Comparison of ENCODE assay signal across 2 cellular contexts in genomic region chr3:49219132-49219531, GRCh38.
TF ChIP-seq lines count a peak whose summit lies in the region.

No MANE protein-coding gene starts in this region.

TF ChIP-seq in SK-N-SH, 30 proteins besides CTCF, POLR2A, EP300 and RAD21:
- no peak for TF ChIP-seq RXRA (IDR thresholded peaks at IDR 0.05; ENCODE audit: borderline replicate concordance, low read depth)
- TF ChIP-seq USF1 (IDR thresholded peaks at IDR 0.05; ENCODE audit: borderline replicate concordance, low read depth) = no peak
- TF ChIP-seq RFX5 (IDR thresholded peaks at IDR 0.05; ENCODE audit: low read length) = no peak
- no peak for TF ChIP-seq POLR2AphosphoS5 (IDR thresholded peaks at IDR 0.05; ENCODE audit: low read depth, low read length)
- no peak for TF ChIP-seq SMC3 (IDR thresholded peaks at IDR 0.05; ENCODE audit: low read depth, low read length)
- TF ChIP-seq ELF1 (IDR thresholded peaks at IDR 0.05) = no peak
- no peak for TF ChIP-seq SIN3A (IDR thresholded peaks at IDR 0.05; ENCODE audit: borderline replicate concordance, low read depth, low read length)
- TF ChIP-seq YY1 (IDR thresholded peaks at IDR 0.05; ENCODE audit: low read depth) = no peak
- no peak for TF ChIP-seq MAX (IDR thresholded peaks at IDR 0.05; ENCODE audit: low read depth)
- TF ChIP-seq ZBTB33 (IDR thresholded peaks at IDR 0.05; ENCODE audit: borderline replicate concordance, low read depth) = no peak
- TF ChIP-seq PBX3 (IDR thresholded peaks at IDR 0.05) = no peak

TF ChIP-seq in SK-N-SH treated with all-trans-retinoic acid at 6 μM for 48 hours, 23 proteins besides CTCF, POLR2A, EP300 and RAD21:
- TF ChIP-seq ARNTL (CRISPR knock-in tag; IDR thresholded peaks at IDR 0.05; ENCODE audit: borderline replicate concordance, low read depth) = no peak
- no peak for TF ChIP-seq POU6F1 (CRISPR knock-in tag; IDR thresholded peaks at IDR 0.05; ENCODE audit: borderline replicate concordance, low read depth)
- TF ChIP-seq BACH2 (CRISPR knock-in tag; IDR thresholded peaks at IDR 0.05; ENCODE audit: borderline replicate concordance) = no peak
- no peak for TF ChIP-seq ZC3H10 (CRISPR knock-in tag; IDR thresholded peaks at IDR 0.05)
- TF ChIP-seq ESRRG (CRISPR knock-in tag; IDR thresholded peaks at IDR 0.05) = no peak
- TF ChIP-seq RARB (CRISPR knock-in tag; IDR thresholded peaks at IDR 0.05) = no peak
- TF ChIP-seq GLIS3 (CRISPR knock-in tag; IDR thresholded peaks at IDR 0.05) = no peak
- TF ChIP-seq CSDC2 (CRISPR knock-in tag; IDR thresholded peaks at IDR 0.05) = no peak
- TF ChIP-seq PPARA (CRISPR knock-in tag; IDR thresholded peaks at IDR 0.05; ENCODE audit: borderline replicate concordance) = no peak
- no peak for TF ChIP-seq ZFP3 (CRISPR knock-in tag; IDR thresholded peaks at IDR 0.05)
- no peak for TF ChIP-seq ZFP30 (CRISPR knock-in tag; IDR thresholded peaks at IDR 0.05)
- TF ChIP-seq TCF4 (CRISPR knock-in tag; IDR thresholded peaks at IDR 0.05; ENCODE audit: borderline replicate concordance) = no peak
- TF ChIP-seq ZNF70 (CRISPR knock-in tag; IDR thresholded peaks at IDR 0.05) = no peak
- TF ChIP-seq ZNF8 (CRISPR knock-in tag; IDR thresholded peaks at IDR 0.05) = no peak
- no peak for TF ChIP-seq ISL1 (CRISPR knock-in tag; IDR thresholded peaks at IDR 0.05)
- no peak for TF ChIP-seq CSRNP3 (CRISPR knock-in tag; IDR thresholded peaks at IDR 0.05)
- TF ChIP-seq CREB5 (CRISPR knock-in tag; IDR thresholded peaks at IDR 0.05; ENCODE audit: low read depth) = no peak
- no peak for TF ChIP-seq PATZ1 (CRISPR knock-in tag; IDR thresholded peaks at IDR 0.05; ENCODE audit: borderline replicate concordance)
